In genomic region chr5:40679071-40679997, GRCh38 we compare ENCODE assay signal across 8 cellular contexts. TPM values are rescaled to one million over a fixed set of nuclear protein-coding genes. Genes with fewer than 3 reads are reported as not detected.
DNase-seq lines count a peak whose midpoint lies in the region; ATAC-seq and TF ChIP-seq lines count a peak whose summit lies in the region.

PTGER4 (plus strand) TSS chr5:40679915; CDS start chr5:40680994, 1,079 bp downstream.

- H3K79me2 ChIP-seq in MM.1S (ENCODE audit: low read length): peaks cover 8% of the 10 kb centered on the region
- no peaks in the 10 kb centered on the region for H3K79me2 ChIP-seq in SU-DHL-6 (ENCODE audit: insufficient read depth, low read length)
- H3K79me2 ChIP-seq in parathyroid adenoma: no peaks in the 10 kb centered on the region

- intact Hi-C loops in Right ventricle myocardium inferior (cut with DNase I) (loop anchor here (5.0 kb wide), 1 partner anchor 57 kb away; no protein-coding TSS in a partner anchor), tibial artery (cut with DNase I; ENCODE audit: low total_unique reads) (no loop called here)

- H2AFZ ChIP-seq in MM.1S (ENCODE audit: low read length) (peak within 1 kb of the TSS; percentile 88), SU-DHL-6 (ENCODE audit: low read depth, low read length, severe bottlenecking) (peak within 1 kb of the TSS; percentile 90), parathyroid adenoma (peak within 1 kb of the TSS; percentile 87)

- H3K4me1 ChIP-seq in MM.1S (ENCODE audit: low read length) (peaks cover 16% of the 10 kb centered on the region), parathyroid adenoma (no peaks in the 10 kb centered on the region), tibial artery (peaks cover 0 to 41% (median 20%) of the 10 kb centered on the region in 4 donors)

- ATAC-seq in Right ventricle myocardium inferior: peak; percentile 97

- H3K36me3 ChIP-seq in MM.1S (replicated peaks; ENCODE audit: insufficient read depth, low read length): no peaks in the 10 kb centered on the region
- H3K36me3 ChIP-seq in SU-DHL-6 (ENCODE audit: low read length): no peaks in the 10 kb centered on the region
- H3K36me3 ChIP-seq in parathyroid adenoma (ENCODE audit: control insufficient read depth, insufficient read depth, low read length): no peaks in the 10 kb centered on the region
- no peaks in the 10 kb centered on the region for H3K36me3 ChIP-seq in tibial artery

- H3K9me2 ChIP-seq in MM.1S (replicated peaks; ENCODE audit: insufficient read depth, low read length) (no peaks in the 10 kb centered on the region), SU-DHL-6 (replicated peaks; ENCODE audit: insufficient read depth, low read length) (no peaks in the 10 kb centered on the region)

- H3K9me3 ChIP-seq in MM.1S (replicated peaks; ENCODE audit: insufficient read depth, low read length) (no peaks in the 10 kb centered on the region), SU-DHL-6 (ENCODE audit: insufficient read depth, low read length) (no peaks in the 10 kb centered on the region), parathyroid adenoma (ENCODE audit: control insufficient read depth, low read length) (no peaks in the 10 kb centered on the region), tibial artery (no peaks in the 10 kb centered on the region)

- H3K4me3 Mint-ChIP-seq in activated naive CD8-positive, alpha-beta T cell treated with anti-CD3 and anti-CD28 coated beads for 36 hours: peak within 1 kb of the TSS; percentile 98

- H3K27ac ChIP-seq in MM.1S (ENCODE audit: low read length) (peak within 1 kb of the TSS; percentile 87), SU-DHL-6 (ENCODE audit: low read depth, low read length) (peak within 1 kb of the TSS; percentile 75), parathyroid adenoma (peak within 1 kb of the TSS; percentile 84), tibial artery (peak within 1 kb of the TSS; percentile 86 to 87)

- H3K27ac Mint-ChIP-seq in activated naive CD8-positive, alpha-beta T cell treated with anti-CD3 and anti-CD28 coated beads for 36 hours: peak within 1 kb of the TSS; percentile 98

- peak within 1 kb of the TSS; percentile 59 for H3K9ac ChIP-seq in MM.1S (ENCODE audit: low read length)
- H3K9ac ChIP-seq in SU-DHL-6 (ENCODE audit: low read length): peak within 1 kb of the TSS; percentile 63
- H3K9ac ChIP-seq in parathyroid adenoma: no peak within 1 kb of the TSS

- no peaks in the 10 kb centered on the region for H3K27me3 Mint-ChIP-seq in activated naive CD8-positive, alpha-beta T cell treated with anti-CD3 and anti-CD28 coated beads for 36 hours

- H3K4me1 Mint-ChIP-seq in activated naive CD8-positive, alpha-beta T cell treated with anti-CD3 and anti-CD28 coated beads for 36 hours: peaks cover 42% of the 10 kb centered on the region

- DNase-seq in GDM1 (lab: John Stamatoyannopoulos, UW): peak; percentile 73
- DNase-seq in HCEC 1CT: peak; percentile 95
- peak; percentile 86 for DNase-seq in MM.1S
- peak; percentile 95 for DNase-seq in activated naive CD8-positive, alpha-beta T cell treated with anti-CD3 and anti-CD28 coated beads for 36 hours
- DNase-seq in Right ventricle myocardium inferior (ENCODE audit: missing footprints): peak; percentile 96
- DNase-seq in tibial artery: peak; percentile 92 to 97

- TF ChIP-seq CTCF in MM.1S (IDR thresholded peaks at IDR 0.05; ENCODE audit: low read length): no peak
- no peak for TF ChIP-seq CTCF in SU-DHL-6 (IDR thresholded peaks at IDR 0.05; ENCODE audit: insufficient read depth, low read length, poor library complexity, severe bottlenecking)
- TF ChIP-seq CTCF in parathyroid adenoma (IDR thresholded peaks at IDR 0.05): no peak
- no peak for TF ChIP-seq CTCF in tibial artery (IDR thresholded peaks at IDR 0.05)

- no peaks in the 10 kb centered on the region for H3K27me3 ChIP-seq in MM.1S (replicated peaks; ENCODE audit: insufficient read depth, low read length)
- no peaks in the 10 kb centered on the region for H3K27me3 ChIP-seq in SU-DHL-6 (ENCODE audit: low read length)
- H3K27me3 ChIP-seq in parathyroid adenoma (ENCODE audit: control insufficient read depth, insufficient read depth, low read length): peaks cover 2% of the 10 kb centered on the region
- no peaks in the 10 kb centered on the region for H3K27me3 ChIP-seq in tibial artery

- H3K9me3 Mint-ChIP-seq in activated naive CD8-positive, alpha-beta T cell treated with anti-CD3 and anti-CD28 coated beads for 36 hours: peaks cover 1% of the 10 kb centered on the region

- peaks cover 26% of the 10 kb centered on the region for H3F3A ChIP-seq in MM.1S (ENCODE audit: insufficient read depth, low read length)
- peaks cover 10% of the 10 kb centered on the region for H3F3A ChIP-seq in SU-DHL-6 (ENCODE audit: insufficient read depth)

- H3K4me3 ChIP-seq in MM.1S (ENCODE audit: low read length) (peak within 1 kb of the TSS; percentile 75), SU-DHL-6 (ENCODE audit: insufficient read depth, low read length, poor library complexity, severe bottlenecking) (peak within 1 kb of the TSS; percentile 76), parathyroid adenoma (ENCODE audit: low read depth, low read length) (peak within 1 kb of the TSS; percentile 59), tibial artery (peak within 1 kb of the TSS; percentile 69 to 87)

- H3K4me2 ChIP-seq in MM.1S (ENCODE audit: low read depth, low read length): peak within 1 kb of the TSS; percentile 88
- H3K4me2 ChIP-seq in SU-DHL-6 (ENCODE audit: low read depth, low read length, poor library complexity, severe bottlenecking): peak within 1 kb of the TSS; percentile 73
- peak within 1 kb of the TSS; percentile 89 for H3K4me2 ChIP-seq in parathyroid adenoma (ENCODE audit: low read length)

- H4K20me1 ChIP-seq in MM.1S (ENCODE audit: insufficient read depth, low read length) (no peaks in the 10 kb centered on the region), SU-DHL-6 (ENCODE audit: low read depth, low read length) (no peaks in the 10 kb centered on the region)

- H3K36me3 Mint-ChIP-seq in activated naive CD8-positive, alpha-beta T cell treated with anti-CD3 and anti-CD28 coated beads for 36 hours: peaks cover 47% of the 10 kb centered on the region

RNA-seq across cellular contexts. Expression of gene PTGER4, which starts in this region (rescaled TPM):
- total RNA-seq in activated naive CD8-positive, alpha-beta T cell treated with anti-CD3 and anti-CD28 coated beads for 36 hours: 10 to 100 TPM; 64.5 to 65.2 TPM
- 8.5 TPM for total RNA-seq in Right ventricle myocardium inferior

Comparison
In these comparisons a context has a peak if more than half of its experiments do, and no peak if none do; other contexts are left out.
1. Peak in every context shown above with its lines: DNase-seq, ATAC-seq, H3K4me3 ChIP-seq and H3K27ac ChIP-seq.